ENCODE assay signal across 17 cellular contexts in the genomic region with DNA sequence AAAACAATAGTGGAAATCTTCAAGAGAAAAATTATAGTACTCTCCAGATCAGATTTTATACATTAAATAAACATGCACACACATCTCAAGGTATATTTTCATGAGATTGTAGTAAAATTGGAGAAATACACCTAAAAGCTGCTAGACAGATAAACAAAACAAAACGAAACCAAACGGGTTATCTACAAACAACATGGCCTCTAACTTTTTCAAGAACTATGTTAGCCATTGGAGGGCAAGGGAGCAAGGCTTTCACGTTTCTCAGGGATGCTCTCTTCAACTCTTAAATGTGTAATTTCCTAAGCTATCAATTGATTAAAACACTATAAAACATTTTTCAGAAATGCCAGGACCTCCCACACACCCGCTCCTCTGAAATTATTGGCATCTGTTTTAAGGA.
"Had no signal": no experiment of that assay in that cellular context is flagged by ENCODE, and none has a peak within 500 bp of the region (broad histone marks: within the 10 kb centered on the region; RNA-seq: fewer than 3 reads in every experiment).

No MANE protein-coding gene starts in this region.

- H3K27ac ChIP-seq: neutrophil, skin epidermis, testis had no signal

- H3K4me3 Mint-ChIP-seq: activated CD4-positive, alpha-beta T cell treated with anti-CD3 and anti-CD28 coated beads for 36 hours; activated CD8-positive, alpha-beta T cell treated with anti-CD3 and anti-CD28 coated beads for 36 hours; activated naive CD8-positive, alpha-beta T cell treated with anti-CD3 and anti-CD28 coated beads, Interleukin-2, amount 10 ng/mL, durations not matched to agents 7 days and 5 days; activated T-cell treated with anti-CD3 and anti-CD28 coated beads, Interleukin-2, amount 50 U/mL, for 72 hours; immature natural killer cell; naive thymus-derived CD8-positive, alpha-beta T cell; stimulated activated naive CD8-positive, alpha-beta T cell treated with anti-CD3 and anti-CD28 coated beads, Interleukin-15, amount 100 ng/mL, for 72 hours had no signal

- FAIRE-seq: endometrium had no signal

- H3K36me3 ChIP-seq: neutrophil had no signal

- H3K27me3 ChIP-seq: neutrophil, testis had no signal

- H3K4me1 Mint-ChIP-seq: activated CD4-positive, alpha-beta T cell treated with anti-CD3 and anti-CD28 coated beads for 36 hours; activated naive CD8-positive, alpha-beta T cell treated with anti-CD3 and anti-CD28 coated beads, Interleukin-2, amount 10 ng/mL, durations not matched to agents 7 days and 5 days; immature natural killer cell; naive thymus-derived CD8-positive, alpha-beta T cell; stimulated activated naive CD8-positive, alpha-beta T cell treated with anti-CD3 and anti-CD28 coated beads, Interleukin-15, amount 100 ng/mL, for 72 hours had no signal

- DNase-seq: activated CD4-positive, alpha-beta T cell treated with anti-CD3 and anti-CD28 coated beads for 36 hours; activated CD8-positive, alpha-beta memory T cell treated with anti-CD3 and anti-CD28 coated beads, Interleukin-2, amount 50 U/mL, for 4 hours; activated CD8-positive, alpha-beta T cell treated with anti-CD3 and anti-CD28 coated beads for 36 hours; activated naive CD8-positive, alpha-beta T cell treated with anti-CD3 and anti-CD28 coated beads, Interleukin-2, amount 10 ng/mL, durations not matched to agents 7 days and 5 days; activated T-cell treated with anti-CD3 and anti-CD28 coated beads, Interleukin-2, amount 50 U/mL, for 72 hours; anterior cingulate cortex; immature natural killer cell; mucosa of descending colon; naive thymus-derived CD8-positive, alpha-beta T cell; posterior cingulate gyrus; stimulated activated CD4-positive, alpha-beta T cell treated with anti-CD3 and anti-CD28 coated beads, Interleukin-4, amount 100 ng/mL, for 4 hours; stimulated activated naive CD8-positive, alpha-beta T cell treated with anti-CD3 and anti-CD28 coated beads, Interleukin-15, amount 100 ng/mL, for 72 hours; testis had no signal

- H3K4me1 ChIP-seq: testis had no signal

- H3K27me3 Mint-ChIP-seq: activated CD4-positive, alpha-beta T cell treated with anti-CD3 and anti-CD28 coated beads for 36 hours; activated CD8-positive, alpha-beta T cell treated with anti-CD3 and anti-CD28 coated beads for 36 hours; activated naive CD8-positive, alpha-beta T cell treated with anti-CD3 and anti-CD28 coated beads, Interleukin-2, amount 10 ng/mL, durations not matched to agents 7 days and 5 days; naive thymus-derived CD8-positive, alpha-beta T cell; stimulated activated naive CD8-positive, alpha-beta T cell treated with anti-CD3 and anti-CD28 coated beads, Interleukin-15, amount 100 ng/mL, for 72 hours had no signal

- H3K27ac Mint-ChIP-seq: activated CD4-positive, alpha-beta T cell treated with anti-CD3 and anti-CD28 coated beads for 36 hours; activated CD8-positive, alpha-beta T cell treated with anti-CD3 and anti-CD28 coated beads for 36 hours; activated naive CD8-positive, alpha-beta T cell treated with anti-CD3 and anti-CD28 coated beads, Interleukin-2, amount 10 ng/mL, durations not matched to agents 7 days and 5 days; activated T-cell treated with anti-CD3 and anti-CD28 coated beads, Interleukin-2, amount 50 U/mL, for 72 hours; immature natural killer cell; naive thymus-derived CD8-positive, alpha-beta T cell; stimulated activated naive CD8-positive, alpha-beta T cell treated with anti-CD3 and anti-CD28 coated beads, Interleukin-15, amount 100 ng/mL, for 72 hours had no signal

- H3K4me3 ChIP-seq: lung, mucosa of descending colon, skin epidermis, testis had no signal

- H3K36me3 Mint-ChIP-seq: activated naive CD8-positive, alpha-beta T cell treated with anti-CD3 and anti-CD28 coated beads, Interleukin-2, amount 10 ng/mL, durations not matched to agents 7 days and 5 days; immature natural killer cell; naive thymus-derived CD8-positive, alpha-beta T cell had no signal

- H3K9me3 ChIP-seq: neutrophil, testis had no signal
